ENCODE assay signal across 8 cellular contexts in genomic region chr2:46697830-46698323, GRCh38. TPM values are rescaled to one million over a fixed set of nuclear protein-coding genes. Genes with fewer than 3 reads are reported as not detected.
DNase-seq lines count a peak whose midpoint lies in the region; ATAC-seq and TF ChIP-seq lines count a peak whose summit lies in the region.

No MANE protein-coding gene starts in this region.

- H3K27me3 ChIP-seq in BJ (ENCODE audit: control insufficient read depth, insufficient read depth, low read length) (no peaks in the 10 kb centered on the region), Karpas-422 (ENCODE audit: low read length) (no peaks in the 10 kb centered on the region; the same call in 1 of the 2 replicates)

- intact Hi-C loops in dendritic cell treated with granulocyte-macrophage colony-stimulating factor and Interleukin-4, amounts not matched to agents 40 ng/mL and 50 ng/mL, for 4 days (cut with micrococcal nuclease), result no loop called here

- H3K4me3 ChIP-seq in BJ (ENCODE audit: low read depth, low read length), result peak overlapping the region; percentile 45
- peak overlapping the region; percentile 86 for H3K4me3 ChIP-seq in Karpas-422 (ENCODE audit: low read length)

- peaks cover 30% of the 10 kb centered on the region for H3K4me1 Mint-ChIP-seq in dendritic cell treated with granulocyte-macrophage colony-stimulating factor and Interleukin-4, amounts not matched to agents 40 ng/mL and 50 ng/mL, for 4 days (ENCODE audit: low read depth)
- H3K4me1 Mint-ChIP-seq in natural killer cell treated with Interleukin-12 subunit alpha and Interleukin-12 subunit beta and Interleukin-15 and Interleukin-18, amount 100 ng/mL, for 72 hours (ENCODE audit: low read depth in 2 of 2), result peaks cover 30 to 37% of the 10 kb centered on the region in 2 donors

- no peaks in the 10 kb centered on the region for H3K79me2 ChIP-seq in Karpas-422 (ENCODE audit: low read length)

- no peak for DNase-seq in BJ (ENCODE audit: low read depth)
- no peak for DNase-seq in Karpas-422
- no peak for DNase-seq in natural killer cell treated with Interleukin-12 subunit alpha and Interleukin-12 subunit beta and Interleukin-15 and Interleukin-18, amount 100 ng/mL, for 72 hours (ENCODE audit: low spot score)
- no peak for DNase-seq in GOT3 (lab: John Stamatoyannopoulos, UW)
- DNase-seq in NOMO-1 (lab: John Stamatoyannopoulos, UW; ENCODE audit: unreplicated experiment in 2 of 2), result no peak

- H3K4me1 ChIP-seq in Karpas-422 (ENCODE audit: low read length), result peaks cover 16% of the 10 kb centered on the region

- no peak for TF ChIP-seq CTCF in BJ (IDR thresholded peaks at IDR 0.05; ENCODE audit: insufficient read depth, low read depth, low read length)

- H4K20me1 ChIP-seq in Karpas-422 (ENCODE audit: insufficient read depth, low read depth, low read length), result peaks cover 2% of the 10 kb centered on the region

- H3K27ac Mint-ChIP-seq in dendritic cell treated with granulocyte-macrophage colony-stimulating factor and Interleukin-4, amounts not matched to agents 40 ng/mL and 50 ng/mL, for 4 days, result peak overlapping the region; percentile 96
- H3K27ac Mint-ChIP-seq in natural killer cell treated with Interleukin-12 subunit alpha and Interleukin-12 subunit beta and Interleukin-15 and Interleukin-18, amount 100 ng/mL, for 72 hours, result peak overlapping the region; percentile 79 to 81

- peak overlapping the region; percentile 79 for H3K4me2 ChIP-seq in Karpas-422 (ENCODE audit: low read depth, low read length, poor library complexity, severe bottlenecking)

- POLR2A ChIA-PET in BJ (lab: Charles Lee), result no interaction called here

- no peak for ATAC-seq in natural killer cell treated with Interleukin-12 subunit alpha and Interleukin-12 subunit beta and Interleukin-15 and Interleukin-18, amount 100 ng/mL, for 72 hours
- ATAC-seq in GM18858 (IDR thresholded peaks at IDR 0.05; ENCODE audit: unreplicated experiment), result no peak
- no peak for ATAC-seq in esophagus mucosa

- no peaks in the 10 kb centered on the region for H3K9me3 ChIP-seq in Karpas-422 (ENCODE audit: low read length)

- H3K27me3 Mint-ChIP-seq in dendritic cell treated with granulocyte-macrophage colony-stimulating factor and Interleukin-4, amounts not matched to agents 40 ng/mL and 50 ng/mL, for 4 days, result peaks cover 2% of the 10 kb centered on the region
- peaks cover 7 to 10% of the 10 kb centered on the region in 2 donors for H3K27me3 Mint-ChIP-seq in natural killer cell treated with Interleukin-12 subunit alpha and Interleukin-12 subunit beta and Interleukin-15 and Interleukin-18, amount 100 ng/mL, for 72 hours

- peak overlapping the region; percentile 98 for H3K4me3 Mint-ChIP-seq in dendritic cell treated with granulocyte-macrophage colony-stimulating factor and Interleukin-4, amounts not matched to agents 40 ng/mL and 50 ng/mL, for 4 days
- H3K4me3 Mint-ChIP-seq in natural killer cell treated with Interleukin-12 subunit alpha and Interleukin-12 subunit beta and Interleukin-15 and Interleukin-18, amount 100 ng/mL, for 72 hours, result peak overlapping the region; percentile 92

- CTCF ChIA-PET in BJ (lab: Yijun Ruan, JAX), result no interaction called here

- H3K9ac ChIP-seq in Karpas-422 (ENCODE audit: low read length), result peak overlapping the region; percentile 63

- H2AFZ ChIP-seq in Karpas-422 (ENCODE audit: low read length), result peak overlapping the region; percentile 99; the same call in 1 of the 2 replicates

- peaks cover 16% of the 10 kb centered on the region for H3K36me3 Mint-ChIP-seq in dendritic cell treated with granulocyte-macrophage colony-stimulating factor and Interleukin-4, amounts not matched to agents 40 ng/mL and 50 ng/mL, for 4 days (ENCODE audit: low read depth)
- no peaks in the 10 kb centered on the region for H3K36me3 Mint-ChIP-seq in natural killer cell treated with Interleukin-12 subunit alpha and Interleukin-12 subunit beta and Interleukin-15 and Interleukin-18, amount 100 ng/mL, for 72 hours

- H3K36me3 ChIP-seq in BJ (ENCODE audit: control insufficient read depth, insufficient read depth, low read length) (no peaks in the 10 kb centered on the region), Karpas-422 (ENCODE audit: insufficient read depth, low read length) (no peaks in the 10 kb centered on the region)

- no peak overlapping the region for H3K27ac ChIP-seq in Karpas-422 (ENCODE audit: low read length)

- H3K9me2 ChIP-seq in Karpas-422 (replicated peaks; ENCODE audit: insufficient read depth, low read length), result no peaks in the 10 kb centered on the region; the same call in 1 of the 2 replicates

- H3K9me3 Mint-ChIP-seq in dendritic cell treated with granulocyte-macrophage colony-stimulating factor and Interleukin-4, amounts not matched to agents 40 ng/mL and 50 ng/mL, for 4 days, result no peaks in the 10 kb centered on the region
- peaks cover 2% of the 10 kb centered on the region for H3K9me3 Mint-ChIP-seq in natural killer cell treated with Interleukin-12 subunit alpha and Interleukin-12 subunit beta and Interleukin-15 and Interleukin-18, amount 100 ng/mL, for 72 hours

RNA-seq across cellular contexts. Expression of gene SOCS5, which starts 1.2 kb away (rescaled TPM):
- polyA plus RNA-seq in BJ (2011; rRNA removed), result 74.1 and 128 TPM in 2 replicates
- polyA minus RNA-seq in BJ (2011; rRNA and poly(A)+ RNA removed), result 145 and 165 TPM in 2 replicates
- total RNA-seq in Karpas-422 (2014; rRNA removed; shearing (Covaris generic); ENCODE audit: low replicate concordance), result 2.5 and 3.7 TPM in 2 replicates
- 1 to 10 TPM; 7.5 to 9.0 TPM for total RNA-seq in natural killer cell treated with Interleukin-12 subunit alpha and Interleukin-12 subunit beta and Interleukin-15 and Interleukin-18, amount 100 ng/mL, for 72 hours
- total RNA-seq in esophagus mucosa, result 5.4 TPM
